In the genomic region with DNA sequence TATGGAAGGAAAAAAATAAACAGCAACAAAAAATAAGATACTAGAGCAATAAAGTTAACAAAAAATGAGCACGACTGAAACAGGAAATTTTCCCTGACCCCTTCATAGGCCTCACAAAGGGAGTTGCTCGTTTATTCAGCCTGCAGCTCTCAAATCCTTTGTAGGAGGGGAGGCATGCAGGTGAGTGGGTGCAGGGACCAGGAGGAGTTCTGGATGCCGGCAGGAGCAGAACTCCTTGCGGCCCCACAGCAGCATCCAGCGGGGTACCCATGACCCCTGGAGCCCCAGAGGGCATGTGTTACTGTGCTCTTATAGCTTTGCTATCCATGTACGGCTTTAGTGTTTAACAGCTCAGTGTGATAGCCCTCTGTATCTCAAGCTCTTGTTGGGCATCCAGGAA, we compare ENCODE assay signal across 26 cellular contexts. TPM values are rescaled to one million over a fixed set of nuclear protein-coding genes. Genes with fewer than 3 reads are reported as not detected.
"Had no signal": no experiment of that assay in that cellular context is flagged by ENCODE, and none has a peak within 500 bp of the region (broad histone marks: within the 10 kb centered on the region; RNA-seq: fewer than 3 reads in every experiment).

No MANE protein-coding gene starts in this region.

- H3K9me3 ChIP-seq: SJSA1 had no signal

- H3K27ac ChIP-seq: HL-60, KMS-11, SJSA1, SK-N-MC had no signal

- H3K4me3 ChIP-seq: K562, SJSA1, SK-N-MC had no signal

- H3K9ac ChIP-seq: KMS-11 had no signal

- H3K27me3 Mint-ChIP-seq: IgD-negative memory B cell had no signal

- H3K36me3 Mint-ChIP-seq: IgD-negative memory B cell had no signal

- H3K4me3 Mint-ChIP-seq: IgD-negative memory B cell had no signal

- H3K27ac Mint-ChIP-seq: IgD-negative memory B cell had no signal

- H3K4me1 ChIP-seq: SJSA1 had no signal

- H3K36me3 ChIP-seq: SJSA1 had no signal

- ATAC-seq: K562 had no signal

- H3K4me2 ChIP-seq: KMS-11 had no signal

- DNase-seq: Kasumi-1, MM.1S, NCI-H1048, NCI-H1105, NCI-H1417, NCI-H146, NCI-H1694 treated with DMSO at 0.1 percent for 48 hours, NCI-H1930, NCI-H2081, NCI-H2107, NCI-H2227 treated with DMSO at 0.1 percent for 48 hours, NCI-H524, NCI-H526 treated with DMSO at 0.1 percent for 48 hours, NCI-H82, Right ventricle myocardium superior, RPMI8226, SIG-M5 had no signal

- H3K27me3 ChIP-seq: SJSA1 had no signal

RNA-seq across cellular contexts. Expression of gene TAS2R39, which starts 5.8 kb away (rescaled TPM):
- total RNA-seq: K562; M059J; NCI-H460; Right ventricle myocardium superior; SJSA1; T-helper 1 cell treated with Interleukin-12 subunit alpha and Interleukin-12 subunit beta and Interleukin-4 antibody, amounts not matched to agents 30 ng/mL and 1 ng/mL, for 36 hours had no signal
- polyA plus RNA-seq: IgD-negative memory B cell, K562 had no signal

RNA-seq across cellular contexts. Expression of gene TAS2R40, which starts 32.8 kb away (rescaled TPM):
- total RNA-seq: K562; M059J; NCI-H460; Right ventricle myocardium superior; SJSA1; T-helper 1 cell treated with Interleukin-12 subunit alpha and Interleukin-12 subunit beta and Interleukin-4 antibody, amounts not matched to agents 30 ng/mL and 1 ng/mL, for 36 hours had no signal
- polyA plus RNA-seq: IgD-negative memory B cell, K562 had no signal

RNA-seq across cellular contexts. Expression of gene PIP, which starts 57.1 kb away (rescaled TPM):
- total RNA-seq: K562; M059J; NCI-H460; Right ventricle myocardium superior; SJSA1; T-helper 1 cell treated with Interleukin-12 subunit alpha and Interleukin-12 subunit beta and Interleukin-4 antibody, amounts not matched to agents 30 ng/mL and 1 ng/mL, for 36 hours had no signal
- polyA plus RNA-seq: IgD-negative memory B cell, K562 had no signal
